13 cellular contexts compared by ENCODE assay signal in the genomic region with DNA sequence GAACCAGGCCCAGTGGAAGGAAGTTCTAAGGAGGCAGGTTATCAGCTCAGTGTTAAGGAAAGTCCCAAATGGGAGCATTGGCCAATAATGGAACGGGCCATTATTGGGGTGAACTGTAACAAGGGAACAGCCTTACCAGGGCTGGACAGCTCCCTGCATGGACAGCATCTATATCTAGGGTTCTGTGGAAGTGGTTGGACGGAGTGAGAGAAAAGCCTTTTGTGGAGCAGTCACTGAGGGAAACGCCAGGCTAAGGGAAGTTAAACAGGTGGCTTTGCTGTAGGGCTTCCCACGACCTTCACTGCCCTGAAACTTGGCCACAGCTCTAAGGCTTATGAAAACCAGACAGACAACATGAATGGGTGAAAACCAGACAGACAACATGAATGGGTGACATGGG. TPM values are rescaled to one million over a fixed set of nuclear protein-coding genes. Genes with fewer than 3 reads are reported as not detected.
DNase-seq lines count a peak whose midpoint lies in the region; ATAC-seq and TF ChIP-seq lines count a peak whose summit lies in the region.
"Had no signal": no experiment of that assay in that cellular context is flagged by ENCODE, and none has a peak within 500 bp of the region (broad histone marks: within the 10 kb centered on the region; RNA-seq: fewer than 3 reads in every experiment).

No MANE protein-coding gene starts in this region.

- H3K36me3 Mint-ChIP-seq in activated CD4-positive, alpha-beta T cell treated with anti-CD3 and anti-CD28 coated beads, Interleukin-2, amount 10 ng/mL, durations not matched to agents 24 days and 14 days (ENCODE audit: low read depth), result peaks cover 75% of the 10 kb centered on the region
- peaks cover 6 to 39% (median 21%) of the 10 kb centered on the region in 3 donors for H3K36me3 Mint-ChIP-seq in immature natural killer cell

- H3K9ac ChIP-seq in parathyroid adenoma, result no peak overlapping the region

- no peak overlapping the region for H2AFZ ChIP-seq in parathyroid adenoma

- peaks cover 46% of the 10 kb centered on the region for H3K4me1 Mint-ChIP-seq in activated CD4-positive, alpha-beta T cell treated with anti-CD3 and anti-CD28 coated beads, Interleukin-2, amount 10 ng/mL, durations not matched to agents 24 days and 14 days
- H3K4me1 Mint-ChIP-seq in immature natural killer cell, result no peaks in the 10 kb centered on the region

- H3K36me3 ChIP-seq in brain microvascular endothelial cell (replicated peaks) (peaks cover 9% of the 10 kb centered on the region), parathyroid adenoma (ENCODE audit: control insufficient read depth, insufficient read depth, low read length) (no peaks in the 10 kb centered on the region)

- no peaks in the 10 kb centered on the region for H3K9me3 Mint-ChIP-seq in activated CD4-positive, alpha-beta T cell treated with anti-CD3 and anti-CD28 coated beads, Interleukin-2, amount 10 ng/mL, durations not matched to agents 24 days and 14 days
- no peaks in the 10 kb centered on the region for H3K9me3 Mint-ChIP-seq in immature natural killer cell

- intact Hi-C loops in activated CD4-positive, alpha-beta T cell treated with anti-CD3 and anti-CD28 coated beads, Interleukin-2, amount 10 ng/mL, durations not matched to agents 24 days and 14 days (cut with micrococcal nuclease), result no loop called here

- no peak overlapping the region for H3K4me3 ChIP-seq in brain microvascular endothelial cell (ENCODE audit: low read depth, low read length)
- no peak overlapping the region for H3K4me3 ChIP-seq in parathyroid adenoma (ENCODE audit: low read depth, low read length)
- H3K4me3 ChIP-seq: lung, tibial artery had no signal

- no peaks in the 10 kb centered on the region for H3K79me2 ChIP-seq in parathyroid adenoma

- no peaks in the 10 kb centered on the region for H3K9me3 ChIP-seq in parathyroid adenoma (ENCODE audit: control insufficient read depth, low read length)
- H3K9me3 ChIP-seq: Caco-2, tibial artery had no signal

- H3K27ac ChIP-seq in brain microvascular endothelial cell, result no peak overlapping the region
- H3K27ac ChIP-seq in parathyroid adenoma, result peak overlapping the region; percentile 84
- H3K27ac ChIP-seq: tibial artery had no signal

- peaks cover 18% of the 10 kb centered on the region for H3K4me1 ChIP-seq in parathyroid adenoma
- H3K4me1 ChIP-seq: Caco-2 had no signal

- no peak overlapping the region for H3K4me2 ChIP-seq in parathyroid adenoma (ENCODE audit: low read length)

- no peak overlapping the region for H3K4me3 Mint-ChIP-seq in activated CD4-positive, alpha-beta T cell treated with anti-CD3 and anti-CD28 coated beads, Interleukin-2, amount 10 ng/mL, durations not matched to agents 24 days and 14 days
- H3K4me3 Mint-ChIP-seq in immature natural killer cell, result no peak overlapping the region

- no peaks in the 10 kb centered on the region for H3K27me3 Mint-ChIP-seq in activated CD4-positive, alpha-beta T cell treated with anti-CD3 and anti-CD28 coated beads, Interleukin-2, amount 10 ng/mL, durations not matched to agents 24 days and 14 days
- H3K27me3 Mint-ChIP-seq in immature natural killer cell (ENCODE audit: low read depth in 3 of 3), result peaks cover 0 to 3% (median 0%) of the 10 kb centered on the region in 3 donors

- TF ChIP-seq CTCF in brain microvascular endothelial cell (IDR thresholded peaks at IDR 0.05; ENCODE audit: low read depth, low read length, missing control alignments) (no peak), parathyroid adenoma (IDR thresholded peaks at IDR 0.05) (no peak)

- peak overlapping the region; percentile 11 for H3K27ac Mint-ChIP-seq in activated CD4-positive, alpha-beta T cell treated with anti-CD3 and anti-CD28 coated beads, Interleukin-2, amount 10 ng/mL, durations not matched to agents 24 days and 14 days
- H3K27ac Mint-ChIP-seq in immature natural killer cell, result peak overlapping the region in 1 of 6 donors; percentile 22

- ATAC-seq in GM21529 (IDR thresholded peaks at IDR 0.05; ENCODE audit: unreplicated experiment) (no peak), GM19023 (IDR thresholded peaks at IDR 0.05; ENCODE audit: unreplicated experiment) (no peak)

- in situ Hi-C loops in brain microvascular endothelial cell (cut with HindIII; ENCODE audit: low pct_ligation_motif_present, low sequenced_read_pairs), result no loop called here

- no peak for DNase-seq in activated CD4-positive, alpha-beta T cell treated with anti-CD3 and anti-CD28 coated beads, Interleukin-2, amount 10 ng/mL, durations not matched to agents 24 days and 14 days
- no peak for DNase-seq in activated CD4-positive, alpha-beta T cell treated with anti-CD3 and anti-CD28 coated beads, Interleukin-2, amount 50 U/mL, for 48 hours
- DNase-seq in M059J (ENCODE audit: low read depth) (peak; percentile 42), brain microvascular endothelial cell (peak; percentile 31), immature natural killer cell (no peak)
- DNase-seq: activated naive CD4-positive, alpha-beta T cell treated with Interleukin-2 at 50 U/mL for 16 hours; Caco-2; T1000; tibial artery had no signal

- H3K27me3 ChIP-seq in brain microvascular endothelial cell (replicated peaks) (no peaks in the 10 kb centered on the region), parathyroid adenoma (ENCODE audit: control insufficient read depth, insufficient read depth, low read length) (no peaks in the 10 kb centered on the region)
- H3K27me3 ChIP-seq: tibial artery had no signal

RNA-seq across cellular contexts. Expression of a gene that starts 17.0 kb away (rescaled TPM):
- total RNA-seq in activated CD4-positive, alpha-beta T cell treated with anti-CD3 and anti-CD28 coated beads, Interleukin-2, amount 10 ng/mL, durations not matched to agents 24 days and 14 days, result 71.5 and 72.0 TPM in 2 replicates
- total RNA-seq in M059J (2014; rRNA removed; shearing (Covaris generic)), result 0.17 and 0.30 TPM in 2 replicates
- 10 to 100 TPM in 1 of 3 donors, 1 to 10 TPM in 2; 2.0 to 10.3 (median 2.1) TPM for polyA plus RNA-seq in immature natural killer cell

RNA-seq across cellular contexts. Expression of a gene that starts 39.3 kb away (rescaled TPM):
- total RNA-seq in activated CD4-positive, alpha-beta T cell treated with anti-CD3 and anti-CD28 coated beads, Interleukin-2, amount 10 ng/mL, durations not matched to agents 24 days and 14 days, result 16.7 and 18.5 TPM in 2 replicates
- total RNA-seq in M059J (2014; rRNA removed; shearing (Covaris generic)), result 18.1 and 29.9 TPM in 2 replicates
- 10 to 100 TPM; 12.4 to 29.6 (median 20.3) TPM for polyA plus RNA-seq in immature natural killer cell

RNA-seq across cellular contexts. Expression of a gene that starts 45.2 kb away (rescaled TPM):
- 3.9 and 4.9 TPM in 2 replicates for total RNA-seq in activated CD4-positive, alpha-beta T cell treated with anti-CD3 and anti-CD28 coated beads, Interleukin-2, amount 10 ng/mL, durations not matched to agents 24 days and 14 days
- 0.07 TPM in 1 of 2 replicates, not detected in the other for total RNA-seq in M059J (2014; rRNA removed; shearing (Covaris generic))
- not detected for polyA plus RNA-seq in immature natural killer cell

Comparison
In these comparisons a context has a peak if more than half of its experiments do, and no peak if none do; other contexts are left out.
1. DNase-seq: peak in M059J (single experiment) and brain microvascular endothelial cell (single experiment); none in activated CD4-positive, alpha-beta T cell treated with anti-CD3 and anti-CD28 coated beads, Interleukin-2, amount 10 ng/mL, durations not matched to agents 24 days and 14 days (single experiment), activated CD4-positive, alpha-beta T cell treated with anti-CD3 and anti-CD28 coated beads, Interleukin-2, amount 50 U/mL, for 48 hours (0 of 2) and immature natural killer cell (0 of 3).
2. RNA of a gene that starts 17.0 kb away (total RNA-seq): 71.5 to 72.0 TPM in activated CD4-positive, alpha-beta T cell treated with anti-CD3 and anti-CD28 coated beads, Interleukin-2, amount 10 ng/mL, durations not matched to agents 24 days and 14 days; 0.17 to 0.30 TPM in M059J; every median in the first group is over 10 times any median in the second.